ENCODE assay signal across 21 cellular contexts in the genomic region with DNA sequence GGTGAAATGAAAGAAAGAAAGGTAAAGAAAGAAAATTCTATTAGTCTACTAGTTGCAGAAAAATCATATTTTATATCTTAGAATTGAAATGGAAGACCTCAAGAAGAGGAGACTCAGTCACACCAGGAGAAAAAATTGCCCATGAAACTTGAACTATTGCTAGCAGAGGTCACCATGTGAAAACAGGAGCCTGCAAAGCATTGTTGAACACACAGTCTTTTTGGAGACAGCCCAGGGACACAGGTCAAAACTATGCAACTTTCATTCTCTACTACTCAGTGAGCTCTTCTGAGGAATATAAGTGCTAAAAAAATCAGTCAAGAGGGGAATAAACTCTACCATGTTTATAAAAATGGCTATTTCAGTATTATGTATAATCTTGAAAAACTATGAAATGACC.
"Had no signal": no experiment of that assay in that cellular context is flagged by ENCODE, and none has a peak within 500 bp of the region (broad histone marks: within the 10 kb centered on the region; RNA-seq: fewer than 3 reads in every experiment).

No MANE protein-coding gene starts in this region.

- H3K27me3 ChIP-seq: adrenal gland, gastrocnemius medialis, suprapubic skin had no signal

- H3K27me3 Mint-ChIP-seq: activated CD4-positive, alpha-beta T cell treated with anti-CD3 and anti-CD28 coated beads, Interleukin-2, amount 10 ng/mL, durations not matched to agents 24 days and 14 days; activated naive CD4-positive, alpha-beta T cell treated with anti-CD3 and anti-CD28 coated beads, Interleukin-2, amount 50 U/mL, for 24 hours; effector memory CD8-positive, alpha-beta T cell; stimulated activated naive CD8-positive, alpha-beta T cell treated with anti-CD3 and anti-CD28 coated beads, Interleukin-15, amount 100 ng/mL, for 72 hours; type B pancreatic cell had no signal

- H3K4me3 Mint-ChIP-seq: activated CD4-positive, alpha-beta T cell treated with anti-CD3 and anti-CD28 coated beads, Interleukin-2, amount 10 ng/mL, durations not matched to agents 24 days and 14 days; activated CD8-positive, alpha-beta T cell treated with anti-CD3 and anti-CD28 coated beads, Interleukin-2, amount 10 ng/mL, durations not matched to agents 7 days and 5 days; activated naive CD4-positive, alpha-beta T cell treated with anti-CD3 and anti-CD28 coated beads, Interleukin-2, amount 50 U/mL, for 24 hours; effector memory CD8-positive, alpha-beta T cell; nephron; stimulated activated naive CD8-positive, alpha-beta T cell treated with anti-CD3 and anti-CD28 coated beads, Interleukin-15, amount 100 ng/mL, for 72 hours; type B pancreatic cell had no signal

- H3K4me1 Mint-ChIP-seq: activated CD4-positive, alpha-beta T cell treated with anti-CD3 and anti-CD28 coated beads, Interleukin-2, amount 10 ng/mL, durations not matched to agents 24 days and 14 days; activated naive CD4-positive, alpha-beta T cell treated with anti-CD3 and anti-CD28 coated beads, Interleukin-2, amount 50 U/mL, for 24 hours; stimulated activated naive CD8-positive, alpha-beta T cell treated with anti-CD3 and anti-CD28 coated beads, Interleukin-15, amount 100 ng/mL, for 72 hours had no signal

- H3K4me3 ChIP-seq: adrenal gland, gastrocnemius medialis, lower lobe of right lung, suprapubic skin had no signal

- H3K36me3 ChIP-seq: adrenal gland, gastrocnemius medialis, lower lobe of right lung, suprapubic skin had no signal

- H3K27ac Mint-ChIP-seq: activated CD4-positive, alpha-beta T cell treated with anti-CD3 and anti-CD28 coated beads, Interleukin-2, amount 10 ng/mL, durations not matched to agents 24 days and 14 days; activated CD8-positive, alpha-beta T cell treated with anti-CD3 and anti-CD28 coated beads, Interleukin-2, amount 10 ng/mL, durations not matched to agents 7 days and 5 days; activated naive CD4-positive, alpha-beta T cell treated with anti-CD3 and anti-CD28 coated beads, Interleukin-2, amount 50 U/mL, for 24 hours; effector memory CD8-positive, alpha-beta T cell; nephron; stimulated activated naive CD8-positive, alpha-beta T cell treated with anti-CD3 and anti-CD28 coated beads, Interleukin-15, amount 100 ng/mL, for 72 hours; type B pancreatic cell had no signal

- H3K27ac ChIP-seq: adrenal gland, gastrocnemius medialis, lower lobe of right lung, suprapubic skin had no signal

- DNase-seq: activated CD4-positive, alpha-beta T cell treated with anti-CD3 and anti-CD28 coated beads, Interleukin-2, amount 10 ng/mL, durations not matched to agents 24 days and 14 days; activated CD8-positive, alpha-beta T cell treated with anti-CD3 and anti-CD28 coated beads, Interleukin-2, amount 10 ng/mL, durations not matched to agents 7 days and 5 days; activated effector memory CD4-positive, alpha-beta T cell treated with anti-CD3 and anti-CD28 coated beads, Interleukin-2, amount 50 U/mL, for 16 hours; activated T-cell treated with anti-CD3 and anti-CD28 coated beads, Interleukin-2, amount 50 U/mL, for 48 hours; dermis blood vessel endothelial cell; effector memory CD8-positive, alpha-beta T cell; gastrocnemius medialis; head of caudate nucleus; kidney glomerular epithelial cell; lower lobe of right lung; posterior cingulate gyrus; retina; small intestine; stimulated activated CD4-positive, alpha-beta T cell treated with anti-CD3 and anti-CD28 coated beads, Interleukin-15, amount 100 ng/mL, for 24 hours; stimulated activated CD4-positive, alpha-beta T cell treated with anti-CD3 and anti-CD28 coated beads, Interleukin-2, amount 100 ng/mL, for 48 hours; stimulated activated naive CD8-positive, alpha-beta T cell treated with anti-CD3 and anti-CD28 coated beads, Interleukin-15, amount 100 ng/mL, for 72 hours had no signal

- H3K9me3 Mint-ChIP-seq: activated CD4-positive, alpha-beta T cell treated with anti-CD3 and anti-CD28 coated beads, Interleukin-2, amount 10 ng/mL, durations not matched to agents 24 days and 14 days; activated naive CD4-positive, alpha-beta T cell treated with anti-CD3 and anti-CD28 coated beads, Interleukin-2, amount 50 U/mL, for 24 hours; nephron; stimulated activated naive CD8-positive, alpha-beta T cell treated with anti-CD3 and anti-CD28 coated beads, Interleukin-15, amount 100 ng/mL, for 72 hours had no signal

- H3K4me1 ChIP-seq: gastrocnemius medialis, lower lobe of right lung had no signal

- ATAC-seq: activated CD8-positive, alpha-beta T cell treated with anti-CD3 and anti-CD28 coated beads, Interleukin-2, amount 10 ng/mL, durations not matched to agents 7 days and 5 days; effector memory CD8-positive, alpha-beta T cell; gastrocnemius medialis; lower lobe of right lung; stimulated activated naive CD8-positive, alpha-beta T cell treated with anti-CD3 and anti-CD28 coated beads, Interleukin-15, amount 100 ng/mL, for 72 hours had no signal

- H3K9me3 ChIP-seq: adrenal gland, gastrocnemius medialis, lower lobe of right lung, suprapubic skin had no signal

- H3K36me3 Mint-ChIP-seq: activated naive CD4-positive, alpha-beta T cell treated with anti-CD3 and anti-CD28 coated beads, Interleukin-2, amount 50 U/mL, for 24 hours; type B pancreatic cell had no signal
